14 cellular contexts compared by ENCODE assay signal in the genomic region with DNA sequence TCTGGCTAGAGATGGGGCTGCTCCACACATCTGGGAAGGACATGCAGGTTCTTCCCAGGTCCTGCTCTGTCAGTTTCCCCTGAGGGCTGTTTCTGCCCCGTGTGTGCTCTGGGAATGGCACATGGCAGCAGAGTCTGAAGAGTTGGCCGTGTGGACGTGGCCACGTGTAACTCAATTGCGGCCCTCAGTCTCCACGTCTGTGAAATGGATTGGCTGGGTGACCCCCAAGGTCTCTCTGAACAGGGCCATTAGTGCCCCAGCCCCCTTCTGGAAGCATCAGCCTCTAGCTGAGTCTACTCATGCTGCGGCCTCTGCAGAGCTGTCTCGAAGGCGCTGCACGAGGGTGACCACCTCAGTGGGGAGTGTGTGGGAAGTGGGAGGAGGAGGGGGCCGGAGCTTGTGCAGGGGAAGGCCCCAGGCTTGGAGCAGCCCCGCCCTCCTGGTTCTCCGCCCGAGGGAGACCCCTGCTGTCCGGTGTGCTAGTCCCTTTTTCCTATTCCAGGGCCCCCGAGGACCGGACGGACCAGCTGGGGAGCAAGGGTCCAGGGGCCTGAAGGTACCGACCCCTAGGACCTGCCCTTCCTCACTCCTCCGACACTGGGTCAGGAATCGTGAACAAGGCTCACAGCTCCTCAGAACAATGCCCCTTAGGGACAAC. TPM values are rescaled to one million over a fixed set of nuclear protein-coding genes. Genes with fewer than 3 reads are reported as not detected.
DNase-seq lines count a peak whose midpoint lies in the region; ATAC-seq and TF ChIP-seq lines count a peak whose summit lies in the region.
"Had no signal": no experiment of that assay in that cellular context is flagged by ENCODE, and none has a peak within 500 bp of the region (broad histone marks: within the 10 kb centered on the region; RNA-seq: fewer than 3 reads in every experiment).

No MANE protein-coding gene starts in this region.

- H3K9me3 Mint-ChIP-seq in naive thymus-derived CD8-positive, alpha-beta T cell = no peaks in the 10 kb centered on the region

- peaks cover 0 to 9% (median 0%) of the 10 kb centered on the region in 5 donors for H3K27me3 Mint-ChIP-seq in naive thymus-derived CD8-positive, alpha-beta T cell

- H3K27me3 ChIP-seq in heart right ventricle = no peaks in the 10 kb centered on the region
- no peaks in the 10 kb centered on the region for H3K27me3 ChIP-seq in prostate gland (replicated peaks; ENCODE audit: insufficient read depth)
- H3K27me3 ChIP-seq: body of pancreas had no signal

- TF ChIP-seq POLR2A in prostate gland (IDR thresholded peaks at IDR 0.05) = no peak

- H3K4me3 Mint-ChIP-seq in naive thymus-derived CD8-positive, alpha-beta T cell = no peak overlapping the region

- POLR2A ChIA-PET in naive thymus-derived CD8-positive, alpha-beta T cell (lab: Charles Lee) = no interaction called here

- H3K4me3 ChIP-seq in heart right ventricle (no peak overlapping the region), prostate gland (no peak overlapping the region)
- H3K4me3 ChIP-seq: body of pancreas, mucosa of descending colon, SK-N-MC had no signal

- intact Hi-C loops in heart right ventricle (cut with DNase I) = loop anchor here in 3 of 10 donors (5.0 to 10.0 kb wide), 2 partner anchors 107 to 109 kb away; partner anchors contain the start of gene COL27A1 (in 3 of the 3)
- intact Hi-C loops in prostate gland (cut with DNase I) = loop anchor here (5.0 kb wide), 1 partner anchor 107 kb away; the partner anchor contains the start of gene COL27A1

- H3K36me3 ChIP-seq in heart right ventricle (no peaks in the 10 kb centered on the region), prostate gland (no peaks in the 10 kb centered on the region)

- DNase-seq in ELF-1 (ENCODE audit: low read depth, low spot score) = peak; percentile 63
- peak in 1 of 2 donors; percentile 49 for DNase-seq in heart right ventricle
- DNase-seq in prostate gland (ENCODE audit: low spot score) = no peak
- no peak for DNase-seq in T-helper 1 cell
- no peak for DNase-seq in globus pallidus (ENCODE audit: low spot score)
- DNase-seq in UCSD-AML1 (lab: John Stamatoyannopoulos, UW; ENCODE audit: unreplicated experiment) = no peak
- DNase-seq in naive thymus-derived CD8-positive, alpha-beta T cell = no peak
- DNase-seq: body of pancreas, mucosa of descending colon, NCI-H1105 treated with DMSO at 0.1 percent for 48 hours, NCI-H748 treated with DMSO at 0.1 percent for 48 hours had no signal

- WGBS in heart right ventricle, 2 donors = 54 to 55% methylated on average over 20 to 21 of the region's 21 CpGs
- 68% methylated on average over 19 of the region's 21 CpGs for WGBS in prostate gland

- peak in 7 of 9 donors; percentile 14 to 56 (median 41) for TF ChIP-seq CTCF in heart right ventricle (IDR thresholded peaks at IDR 0.05)
- peak in 3 of 4 experiments; percentile 16 to 43 (median 24) for TF ChIP-seq CTCF in prostate gland (IDR thresholded peaks at IDR 0.05)

- H3K27ac Mint-ChIP-seq in naive thymus-derived CD8-positive, alpha-beta T cell = no peak overlapping the region

- 0 out of 3 replicates have a peak, but pooled peaks have one; percentile 21 for ATAC-seq in SK-N-SH treated with all-trans-retinoic acid at 6 μM for 48 hours
- peak in 5 of 8 donors; percentile 4 to 62 (median 53) for ATAC-seq in heart right ventricle
- ATAC-seq in naive thymus-derived CD8-positive, alpha-beta T cell = no peak
- ATAC-seq: body of pancreas, mucosa of descending colon had no signal

- H3K4me1 ChIP-seq in heart right ventricle (peaks cover 0 to 13% (median 0%) of the 10 kb centered on the region in 9 donors), prostate gland (replicated peaks) (no peaks in the 10 kb centered on the region)
- H3K4me1 ChIP-seq: body of pancreas, Caco-2 had no signal

- H3K27ac ChIP-seq in heart right ventricle (no peak overlapping the region), prostate gland (no peak overlapping the region)
- H3K27ac ChIP-seq: body of pancreas, SK-N-MC had no signal

- no peaks in the 10 kb centered on the region for H3K9me3 ChIP-seq in heart right ventricle
- H3K9me3 ChIP-seq in prostate gland = no peaks in the 10 kb centered on the region
- H3K9me3 ChIP-seq: body of pancreas, Caco-2, mucosa of descending colon had no signal

- H3K4me1 Mint-ChIP-seq in naive thymus-derived CD8-positive, alpha-beta T cell = no peaks in the 10 kb centered on the region

- H3K36me3 Mint-ChIP-seq in naive thymus-derived CD8-positive, alpha-beta T cell = no peaks in the 10 kb centered on the region

TF ChIP-seq in SK-N-SH treated with all-trans-retinoic acid at 6 μM for 48 hours, 23 proteins besides CTCF, POLR2A, EP300 and RAD21:
- TF ChIP-seq RARB (CRISPR knock-in tag; IDR thresholded peaks at IDR 0.05) (no peak), ISL1 (CRISPR knock-in tag; IDR thresholded peaks at IDR 0.05) (no peak), ZNF70 (CRISPR knock-in tag; IDR thresholded peaks at IDR 0.05) (no peak), BACH2 (CRISPR knock-in tag; IDR thresholded peaks at IDR 0.05; ENCODE audit: borderline replicate concordance) (no peak), TOX (CRISPR knock-in tag; IDR thresholded peaks at IDR 0.05; ENCODE audit: borderline replicate concordance) (no peak), CSRNP3 (CRISPR knock-in tag; IDR thresholded peaks at IDR 0.05) (no peak), ZFP30 (CRISPR knock-in tag; IDR thresholded peaks at IDR 0.05) (no peak), ESRRG (CRISPR knock-in tag; IDR thresholded peaks at IDR 0.05) (no peak), OSR1 (CRISPR knock-in tag; IDR thresholded peaks at IDR 0.05) (no peak), ARNTL (CRISPR knock-in tag; IDR thresholded peaks at IDR 0.05; ENCODE audit: borderline replicate concordance, low read depth) (no peak), ZFP3 (CRISPR knock-in tag; IDR thresholded peaks at IDR 0.05) (no peak), GLIS3 (CRISPR knock-in tag; IDR thresholded peaks at IDR 0.05) (no peak), ZNF8 (CRISPR knock-in tag; IDR thresholded peaks at IDR 0.05) (no peak), SNAI2 (CRISPR knock-in tag; IDR thresholded peaks at IDR 0.05) (no peak), PPARA (CRISPR knock-in tag; IDR thresholded peaks at IDR 0.05; ENCODE audit: borderline replicate concordance) (no peak)
- TF ChIP-seq, protein P1, sequence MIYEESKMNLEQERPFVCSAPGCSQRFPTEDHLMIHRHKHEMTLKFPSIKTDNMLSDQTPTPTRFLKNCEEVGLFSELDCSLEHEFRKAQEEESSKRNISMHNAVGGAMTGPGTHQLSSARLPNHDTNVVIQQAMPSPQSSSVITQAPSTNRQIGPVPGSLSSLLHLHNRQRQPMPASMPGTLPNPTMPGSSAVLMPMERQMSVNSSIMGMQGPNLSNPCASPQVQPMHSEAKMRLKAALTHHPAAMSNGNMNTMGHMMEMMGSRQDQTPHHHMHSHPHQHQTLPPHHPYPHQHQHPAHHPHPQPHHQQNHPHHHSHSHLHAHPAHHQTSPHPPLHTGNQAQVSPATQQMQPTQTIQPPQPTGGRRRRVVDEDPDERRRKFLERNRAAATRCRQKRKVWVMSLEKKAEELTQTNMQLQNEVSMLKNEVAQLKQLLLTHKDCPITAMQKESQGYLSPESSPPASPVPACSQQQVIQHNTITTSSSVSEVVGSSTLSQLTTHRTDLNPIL (CRISPR knock-in tag; IDR thresholded peaks at IDR 0.05; ENCODE audit: low read depth) = no peak
- TF ChIP-seq, protein P2, sequence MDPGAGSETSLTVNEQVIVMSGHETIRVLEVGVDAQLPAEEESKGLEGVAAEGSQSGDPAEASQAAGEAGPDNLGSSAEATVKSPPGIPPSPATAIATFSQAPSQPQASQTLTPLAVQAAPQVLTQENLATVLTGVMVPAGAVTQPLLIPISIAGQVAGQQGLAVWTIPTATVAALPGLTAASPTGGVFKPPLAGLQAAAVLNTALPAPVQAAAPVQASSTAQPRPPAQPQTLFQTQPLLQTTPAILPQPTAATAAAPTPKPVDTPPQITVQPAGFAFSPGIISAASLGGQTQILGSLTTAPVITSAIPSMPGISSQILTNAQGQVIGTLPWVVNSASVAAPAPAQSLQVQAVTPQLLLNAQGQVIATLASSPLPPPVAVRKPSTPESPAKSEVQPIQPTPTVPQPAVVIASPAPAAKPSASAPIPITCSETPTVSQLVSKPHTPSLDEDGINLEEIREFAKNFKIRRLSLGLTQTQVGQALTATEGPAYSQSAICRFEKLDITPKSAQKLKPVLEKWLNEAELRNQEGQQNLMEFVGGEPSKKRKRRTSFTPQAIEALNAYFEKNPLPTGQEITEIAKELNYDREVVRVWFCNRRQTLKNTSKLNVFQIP (CRISPR knock-in tag; IDR thresholded peaks at IDR 0.05; ENCODE audit: borderline replicate concordance, low read depth) = no peak

RNA-seq across cellular contexts. Expression of gene ORM1, which starts 58.9 kb away (rescaled TPM):
- total RNA-seq in heart right ventricle (under 1 TPM in 3 of 10 donors, not detected in 7; 0.37 to 0.70 (median 0.55) TPM), prostate gland (not detected)
- under 1 TPM; 0.13 to 0.59 TPM for polyA plus RNA-seq in heart right ventricle
- total RNA-seq in naive thymus-derived CD8-positive, alpha-beta T cell = not detected
- not detected for polyA plus RNA-seq in naive thymus-derived CD8-positive, alpha-beta T cell

Comparison
In these comparisons a context has a peak if more than half of its experiments do, and no peak if none do; other contexts are left out.
1. ATAC-seq: peak in SK-N-SH treated with all-trans-retinoic acid at 6 μM for 48 hours (single experiment) and heart right ventricle (5 of 8); none in naive thymus-derived CD8-positive, alpha-beta T cell (0 of 2).